ENCODE assay signal across 33 cellular contexts in the genomic region with DNA sequence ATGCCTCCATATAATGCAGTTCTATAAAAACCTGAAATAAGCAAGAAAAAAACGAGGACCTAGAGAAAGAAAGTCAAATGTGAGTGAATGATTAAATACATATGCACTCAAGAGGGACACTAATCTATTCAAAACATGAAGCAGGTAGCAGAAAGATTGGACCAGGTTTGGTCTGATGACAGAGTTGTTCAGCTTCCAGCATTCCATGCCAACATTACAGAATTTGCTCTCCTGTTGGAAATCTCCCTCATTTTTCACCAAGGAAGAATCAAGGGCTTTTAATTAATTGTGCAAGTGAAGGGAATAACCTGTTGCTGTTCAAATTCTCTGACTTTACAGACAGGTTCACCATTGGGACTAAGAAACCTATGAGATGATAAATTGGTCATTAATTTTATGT.
DNase-seq lines count a peak whose midpoint lies in the region; TF ChIP-seq lines count a peak whose summit lies in the region.
"Had no signal": no experiment of that assay in that cellular context is flagged by ENCODE, and none has a peak within 500 bp of the region (broad histone marks: within the 10 kb centered on the region; RNA-seq: fewer than 3 reads in every experiment).

No MANE protein-coding gene starts in this region.

- peaks cover 5 to 8% of the 10 kb centered on the region in 2 donors for H3K36me3 Mint-ChIP-seq in CD4-positive, alpha-beta memory T cell
- H3K36me3 Mint-ChIP-seq: CD14-positive monocyte; CD4-positive, CD25-positive, alpha-beta regulatory T cell; CD8-positive, alpha-beta T cell had no signal

- peaks cover 0 to 3% of the 10 kb centered on the region in 2 donors for H3K27me3 Mint-ChIP-seq in CD4-positive, alpha-beta memory T cell
- H3K27me3 Mint-ChIP-seq: CD4-positive, alpha-beta T cell had no signal

- in situ Hi-C loops in G401 (cut with HindIII; ENCODE audit: low sequenced_read_pairs) (no loop called here), GM13976 (cut with MboI; ENCODE audit: low sequenced_read_pairs, unreplicated experiment) (no loop called here)

- no peak overlapping the region for H3K27ac Mint-ChIP-seq in CD4-positive, alpha-beta memory T cell
- H3K27ac Mint-ChIP-seq: B cell; CD14-positive monocyte; CD4-positive, alpha-beta T cell; CD4-positive, CD25-positive, alpha-beta regulatory T cell; CD8-positive, alpha-beta memory T cell; CD8-positive, alpha-beta T cell had no signal

- POLR2A ChIA-PET in CD4-positive, alpha-beta memory T cell (lab: Charles Lee; ENCODE audit: partially characterized antibody): interaction anchor here (0.6 kb wide), 1 partner anchor 380 kb away, joined by 6 read pairs; no protein-coding TSS in a partner anchor

- peaks cover 11% of the 10 kb centered on the region for H3K9me3 ChIP-seq in left ventricle myocardium inferior (replicated peaks)
- H3K9me3 ChIP-seq in CD4-positive, alpha-beta memory T cell (ENCODE audit: control insufficient read depth in 1 of 2, low read length in 2 of 2): no peaks in the 10 kb centered on the region
- H3K9me3 ChIP-seq: A549, BE2C had no signal

- peaks cover under 1% of the 10 kb centered on the region for H3K4me1 ChIP-seq in left ventricle myocardium inferior
- no peaks in the 10 kb centered on the region for H3K4me1 ChIP-seq in CD4-positive, alpha-beta memory T cell (ENCODE audit: insufficient read depth, low read length)
- H3K4me1 ChIP-seq: A549; BE2C; BLaER1; BLaER1 treated with 17β-estradiol and CSF1 and Interleukin-3, amounts not matched to agents 10 nM and 100 nM had no signal

- no peaks in the 10 kb centered on the region for H3K27me3 ChIP-seq in left ventricle myocardium inferior (ENCODE audit: low read depth)
- no peaks in the 10 kb centered on the region for H3K27me3 ChIP-seq in CD4-positive, alpha-beta memory T cell (ENCODE audit: insufficient read depth, low read length)
- H3K27me3 ChIP-seq: BE2C; BLaER1; BLaER1 treated with 17β-estradiol and CSF1 and Interleukin-3, amounts not matched to agents 10 nM and 100 nM had no signal

- H3K4me3 Mint-ChIP-seq in CD4-positive, alpha-beta memory T cell: no peak overlapping the region
- H3K4me3 Mint-ChIP-seq: B cell; CD14-positive monocyte; CD4-positive, alpha-beta T cell; CD4-positive, CD25-positive, alpha-beta regulatory T cell; CD8-positive, alpha-beta memory T cell; CD8-positive, alpha-beta T cell had no signal

- DNase-seq in G401 (ENCODE audit: low spot score) (peak; percentile 89), cerebellar cortex (ENCODE audit: low spot score) (peak; percentile 88), cerebellar nuclear complex (lab: John Stamatoyannopoulos, UW) (peak; percentile 7 to 32), cerebellum (ENCODE audit: low spot score) (peak; percentile 47), left ventricle myocardium inferior (no peak), GM13976 (ENCODE audit: low spot score) (no peak)
- DNase-seq in activated effector memory CD4-positive, alpha-beta T cell treated with anti-CD3 and anti-CD28 coated beads, Interleukin-2, amount 50 U/mL, for 16 hours: no peak
- DNase-seq in CD4-positive, alpha-beta memory T cell: no peak
- DNase-seq: 8988T; ACHN; AML-193; BE2C; Caco-2; Calu3; CD4-positive, alpha-beta T cell; CD4-positive, CD25-positive, alpha-beta regulatory T cell; CD8-positive, alpha-beta memory T cell; CD8-positive, alpha-beta T cell; COR-L47; DMS 273 treated with DMSO at 0.1 percent for 48 hours; DMS153; DMS53; DMS79; DMS79 treated with DMSO at 0.1 percent for 48 hours; DND-41; EL had no signal

- no peak overlapping the region for H3K4me3 ChIP-seq in left ventricle myocardium inferior
- H3K4me3 ChIP-seq in CD4-positive, alpha-beta memory T cell (ENCODE audit: low read length in 2 of 2): no peak overlapping the region
- H3K4me3 ChIP-seq: A549; BLaER1; BLaER1 treated with 17β-estradiol and CSF1 and Interleukin-3, amounts not matched to agents 10 nM and 100 nM had no signal

- intact Hi-C loops in left ventricle myocardium inferior (cut with micrococcal nuclease): no loop called here
- intact Hi-C loops in CD4-positive, alpha-beta memory T cell (cut with micrococcal nuclease): no loop called here

- no peaks in the 10 kb centered on the region for H3K36me3 ChIP-seq in left ventricle myocardium inferior
- no peaks in the 10 kb centered on the region for H3K36me3 ChIP-seq in CD4-positive, alpha-beta memory T cell (ENCODE audit: insufficient read depth, low read length)
- H3K36me3 ChIP-seq: BE2C, BLaER1 had no signal

- TF ChIP-seq CTCF in left ventricle myocardium inferior (IDR thresholded peaks at IDR 0.05; ENCODE audit: borderline replicate concordance) (no peak), GM13976 (IDR thresholded peaks at IDR 0.05; ENCODE audit: borderline replicate concordance, control extremely low read depth, extremely low read depth, insufficient read depth, missing control alignments) (no peak)

- peaks cover 0 to 24% (median 9%) of the 10 kb centered on the region in 8 donors for H3K9me3 Mint-ChIP-seq in CD4-positive, alpha-beta memory T cell

- H3K27ac ChIP-seq in left ventricle myocardium inferior (replicated peaks): no peak overlapping the region
- no peak overlapping the region for H3K27ac ChIP-seq in CD4-positive, alpha-beta memory T cell (ENCODE audit: low read depth, low read length)
- H3K27ac ChIP-seq: 22Rv1; A549; BLaER1; BLaER1 treated with 17β-estradiol and CSF1 and Interleukin-3, amounts not matched to agents 10 nM and 100 nM; C4-2B had no signal

- CTCF ChIA-PET in CD4-positive, alpha-beta memory T cell (lab: Charles Lee; ENCODE audit: partially characterized antibody): interaction anchor here (1.4 kb wide), 1 partner anchor 383 kb away, joined by 6 read pairs; no protein-coding TSS in a partner anchor

- no peaks in the 10 kb centered on the region for H3K4me1 Mint-ChIP-seq in CD4-positive, alpha-beta memory T cell
- H3K4me1 Mint-ChIP-seq: B cell; CD14-positive monocyte; CD4-positive, CD25-positive, alpha-beta regulatory T cell; CD8-positive, alpha-beta memory T cell had no signal

Comparison
In these comparisons a context has a peak if more than half of its experiments do, and no peak if none do; other contexts are left out.
1. DNase-seq: peak in G401 (single experiment), cerebellar cortex (single experiment), cerebellar nuclear complex (2 of 2) and cerebellum (single experiment); none in activated effector memory CD4-positive, alpha-beta T cell treated with anti-CD3 and anti-CD28 coated beads, Interleukin-2, amount 50 U/mL, for 16 hours (single experiment), left ventricle myocardium inferior (single experiment), GM13976 (single experiment) and CD4-positive, alpha-beta memory T cell (0 of 5).